Comparison of ENCODE assay signal across 11 cellular contexts in the genomic region with DNA sequence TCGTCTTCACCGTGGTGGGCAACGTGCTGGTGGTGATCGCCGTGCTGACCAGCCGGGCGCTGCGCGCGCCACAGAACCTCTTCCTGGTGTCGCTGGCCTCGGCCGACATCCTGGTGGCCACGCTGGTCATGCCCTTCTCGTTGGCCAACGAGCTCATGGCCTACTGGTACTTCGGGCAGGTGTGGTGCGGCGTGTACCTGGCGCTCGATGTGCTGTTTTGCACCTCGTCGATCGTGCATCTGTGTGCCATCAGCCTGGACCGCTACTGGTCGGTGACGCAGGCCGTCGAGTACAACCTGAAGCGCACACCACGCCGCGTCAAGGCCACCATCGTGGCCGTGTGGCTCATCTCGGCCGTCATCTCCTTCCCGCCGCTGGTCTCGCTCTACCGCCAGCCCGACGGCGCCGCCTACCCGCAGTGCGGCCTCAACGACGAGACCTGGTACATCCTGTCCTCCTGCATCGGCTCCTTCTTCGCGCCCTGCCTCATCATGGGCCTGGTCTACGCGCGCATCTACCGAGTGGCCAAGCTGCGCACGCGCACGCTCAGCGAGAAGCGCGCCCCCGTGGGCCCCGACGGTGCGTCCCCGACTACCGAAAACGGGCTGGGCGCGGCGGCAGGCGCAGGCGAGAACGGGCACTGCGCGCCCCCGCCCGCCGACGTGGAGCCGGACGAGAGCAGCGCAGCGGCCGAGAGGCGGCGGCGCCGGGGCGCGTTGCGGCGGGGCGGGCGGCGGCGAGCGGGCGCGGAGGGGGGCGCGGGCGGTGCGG. TPM values are rescaled to one million over a fixed set of nuclear protein-coding genes. Genes with fewer than 3 reads are reported as not detected.
DNase-seq lines count a peak whose midpoint lies in the region; ATAC-seq, FAIRE-seq and TF ChIP-seq lines count a peak whose summit lies in the region.
"Had no signal": no experiment of that assay in that cellular context is flagged by ENCODE, and none has a peak within 500 bp of the region (broad histone marks: within the 10 kb centered on the region; RNA-seq: fewer than 3 reads in every experiment).

No MANE protein-coding gene starts in this region.

- peaks cover 4% of the 10 kb centered on the region for H3K4me1 ChIP-seq in testis

- H3K36me3 ChIP-seq in testis (ENCODE audit: low read depth, missing control alignments) = no peaks in the 10 kb centered on the region

- H3K27ac Mint-ChIP-seq in activated CD8-positive, alpha-beta memory T cell treated with anti-CD3 and anti-CD28 coated beads, Interleukin-2, amount 10 ng/mL, durations not matched to agents 7 days and 5 days = peak overlapping the region; percentile 34
- H3K27ac Mint-ChIP-seq in activated naive CD8-positive, alpha-beta T cell treated with anti-CD3 and anti-CD28 coated beads, Interleukin-2, amount 10 ng/mL, durations not matched to agents 7 days and 5 days = peak overlapping the region; percentile 60
- H3K27ac Mint-ChIP-seq: activated naive CD4-positive, alpha-beta T cell treated with anti-CD3 and anti-CD28 coated beads, Interleukin-2, amount 50 U/mL, for 24 hours had no signal

- POLR2A ChIA-PET in activated naive CD8-positive, alpha-beta T cell treated with anti-CD3 and anti-CD28 coated beads, Interleukin-2, amount 10 ng/mL, durations not matched to agents 7 days and 5 days (lab: Charles Lee) = no interaction called here

- TF ChIP-seq POLR2A in testis (IDR thresholded peaks at IDR 0.05) = no peak

- FAIRE-seq in urothelium cell line (lab: Jason Lieb, UNC) = no peak

- H3K4me1 Mint-ChIP-seq in activated CD8-positive, alpha-beta memory T cell treated with anti-CD3 and anti-CD28 coated beads, Interleukin-2, amount 10 ng/mL, durations not matched to agents 7 days and 5 days = peaks cover 8% of the 10 kb centered on the region
- H3K4me1 Mint-ChIP-seq in activated naive CD8-positive, alpha-beta T cell treated with anti-CD3 and anti-CD28 coated beads, Interleukin-2, amount 10 ng/mL, durations not matched to agents 7 days and 5 days = peaks cover 4% of the 10 kb centered on the region

- no peaks in the 10 kb centered on the region for H3K9me3 ChIP-seq in testis

- WGBS in testis, 2 donors = 9% methylated on average over 54 of the region's 106 CpGs; no CpG with 5 or more reads in 1 of the 2 donors

- peak overlapping the region; percentile 45 for H3K4me3 Mint-ChIP-seq in activated CD8-positive, alpha-beta memory T cell treated with anti-CD3 and anti-CD28 coated beads, Interleukin-2, amount 10 ng/mL, durations not matched to agents 7 days and 5 days
- H3K4me3 Mint-ChIP-seq in activated naive CD8-positive, alpha-beta T cell treated with anti-CD3 and anti-CD28 coated beads, Interleukin-2, amount 10 ng/mL, durations not matched to agents 7 days and 5 days = peak overlapping the region; percentile 40

- peaks cover 35% of the 10 kb centered on the region for H3K27me3 Mint-ChIP-seq in activated CD8-positive, alpha-beta memory T cell treated with anti-CD3 and anti-CD28 coated beads, Interleukin-2, amount 10 ng/mL, durations not matched to agents 7 days and 5 days
- peaks cover 23% of the 10 kb centered on the region for H3K27me3 Mint-ChIP-seq in activated naive CD8-positive, alpha-beta T cell treated with anti-CD3 and anti-CD28 coated beads, Interleukin-2, amount 10 ng/mL, durations not matched to agents 7 days and 5 days

- CTCF ChIA-PET in activated CD8-positive, alpha-beta memory T cell treated with anti-CD3 and anti-CD28 coated beads, Interleukin-2, amount 10 ng/mL, durations not matched to agents 7 days and 5 days (lab: Charles Lee) = interaction anchor here (1.6 kb wide), 1 partner anchor 114 kb away, joined by 6 read pairs; no protein-coding TSS in a partner anchor

- no peaks in the 10 kb centered on the region for H3K9me3 Mint-ChIP-seq in activated CD8-positive, alpha-beta memory T cell treated with anti-CD3 and anti-CD28 coated beads, Interleukin-2, amount 10 ng/mL, durations not matched to agents 7 days and 5 days (ENCODE audit: low read depth)
- H3K9me3 Mint-ChIP-seq in activated naive CD8-positive, alpha-beta T cell treated with anti-CD3 and anti-CD28 coated beads, Interleukin-2, amount 10 ng/mL, durations not matched to agents 7 days and 5 days = no peaks in the 10 kb centered on the region
- H3K9me3 Mint-ChIP-seq: activated naive CD4-positive, alpha-beta T cell treated with anti-CD3 and anti-CD28 coated beads, Interleukin-2, amount 50 U/mL, for 24 hours had no signal

- intact Hi-C loops in testis (cut with DNase I; ENCODE audit: low total_unique reads) = no loop called here

- no peaks in the 10 kb centered on the region for H3K27me3 ChIP-seq in testis

- DNase-seq in activated CD8-positive, alpha-beta memory T cell treated with anti-CD3 and anti-CD28 coated beads, Interleukin-2, amount 10 ng/mL, durations not matched to agents 7 days and 5 days = no peak
- DNase-seq in activated CD8-positive, alpha-beta memory T cell treated with anti-CD3 and anti-CD28 coated beads, Interleukin-2, amount 50 U/mL, for 4 hours = no peak
- DNase-seq in activated naive CD8-positive, alpha-beta T cell treated with anti-CD3 and anti-CD28 coated beads, Interleukin-2, amount 10 ng/mL, durations not matched to agents 7 days and 5 days = no peak
- DNase-seq in iris pigment epithelial cell (ENCODE audit: low read depth) (peak; percentile 3), testis (peak; percentile 63), urothelium cell line (ENCODE audit: low spot score) (no peak), NCI-H774 (lab: John Stamatoyannopoulos, UW) (no peak)
- DNase-seq: DMS79 had no signal

- TF ChIP-seq CTCF in testis (IDR thresholded peaks at IDR 0.05) = peak in 1 of 3 experiments; percentile 23

- peak overlapping the region; percentile 20 to 29 for H3K4me3 ChIP-seq in testis

- ATAC-seq in activated CD8-positive, alpha-beta memory T cell treated with anti-CD3 and anti-CD28 coated beads, Interleukin-2, amount 10 ng/mL, durations not matched to agents 7 days and 5 days = no peak
- ATAC-seq in activated naive CD8-positive, alpha-beta T cell treated with anti-CD3 and anti-CD28 coated beads, Interleukin-2, amount 10 ng/mL, durations not matched to agents 7 days and 5 days (ENCODE audit: low read depth) = no peak
- ATAC-seq in GM19023 (IDR thresholded peaks at IDR 0.05; ENCODE audit: unreplicated experiment) = no peak

- H3K27ac ChIP-seq in testis = peak overlapping the region in 1 of 2 donors; percentile 41

- H3K36me3 Mint-ChIP-seq in activated CD8-positive, alpha-beta memory T cell treated with anti-CD3 and anti-CD28 coated beads, Interleukin-2, amount 10 ng/mL, durations not matched to agents 7 days and 5 days = peaks cover 3% of the 10 kb centered on the region
- H3K36me3 Mint-ChIP-seq in activated naive CD8-positive, alpha-beta T cell treated with anti-CD3 and anti-CD28 coated beads, Interleukin-2, amount 10 ng/mL, durations not matched to agents 7 days and 5 days = peaks cover 2% of the 10 kb centered on the region
- H3K36me3 Mint-ChIP-seq: activated naive CD4-positive, alpha-beta T cell treated with anti-CD3 and anti-CD28 coated beads, Interleukin-2, amount 50 U/mL, for 24 hours had no signal

RNA-seq across cellular contexts. Expression of gene ADRA2C, which starts 0.8 kb away (rescaled TPM):
- not detected for total RNA-seq in activated CD8-positive, alpha-beta memory T cell treated with anti-CD3 and anti-CD28 coated beads, Interleukin-2, amount 10 ng/mL, durations not matched to agents 7 days and 5 days
- not detected for total RNA-seq in activated naive CD8-positive, alpha-beta T cell treated with anti-CD3 and anti-CD28 coated beads, Interleukin-2, amount 10 ng/mL, durations not matched to agents 7 days and 5 days
- total RNA-seq in testis = 10 to 100 TPM in 1 of 2 donors, 1 to 10 TPM in 1; 9.3 to 16.0 TPM
- 7.2 TPM for polyA plus RNA-seq in testis (ENCODE audit: insufficient read depth, low read depth, low replicate concordance)
- total RNA-seq: mononuclear cell had no signal

Comparison
In these comparisons a context has a peak if more than half of its experiments do, and no peak if none do; other contexts are left out.
1. DNase-seq: peak in iris pigment epithelial cell (single experiment) and testis (single experiment); none in activated CD8-positive, alpha-beta memory T cell treated with anti-CD3 and anti-CD28 coated beads, Interleukin-2, amount 10 ng/mL, durations not matched to agents 7 days and 5 days (single experiment), activated CD8-positive, alpha-beta memory T cell treated with anti-CD3 and anti-CD28 coated beads, Interleukin-2, amount 50 U/mL, for 4 hours (single experiment), activated naive CD8-positive, alpha-beta T cell treated with anti-CD3 and anti-CD28 coated beads, Interleukin-2, amount 10 ng/mL, durations not matched to agents 7 days and 5 days (single experiment), urothelium cell line (single experiment) and NCI-H774 (single experiment).
2. RNA of gene ADRA2C, which starts 0.8 kb away (total RNA-seq): 9.3 to 16.0 TPM in testis; not detected in activated CD8-positive, alpha-beta memory T cell treated with anti-CD3 and anti-CD28 coated beads, Interleukin-2, amount 10 ng/mL, durations not matched to agents 7 days and 5 days and not detected in activated naive CD8-positive, alpha-beta T cell treated with anti-CD3 and anti-CD28 coated beads, Interleukin-2, amount 10 ng/mL, durations not matched to agents 7 days and 5 days; every median in the first group is over 4 times any median in the second.